ENCODE assay signal across 12 cellular contexts in the genomic region with DNA sequence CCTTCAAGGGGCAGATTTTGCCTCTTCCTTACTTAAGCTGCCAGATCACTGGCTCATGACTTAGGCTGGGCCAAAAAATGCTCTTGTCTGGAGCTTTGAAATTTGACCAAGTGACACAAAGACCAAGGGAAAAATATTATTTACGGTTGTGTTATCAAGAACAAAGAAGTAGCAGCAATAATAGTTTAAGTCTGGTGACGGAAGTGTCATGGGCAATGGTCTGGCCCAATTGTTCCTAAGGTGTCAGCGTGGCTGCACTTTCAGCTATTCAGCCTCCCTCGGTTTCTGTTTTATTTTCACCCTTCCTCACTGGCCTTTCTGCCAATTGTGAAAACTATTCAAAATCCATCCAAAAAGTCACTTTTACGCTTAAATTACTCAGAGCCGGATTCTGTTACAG.
"Had no signal": no experiment of that assay in that cellular context is flagged by ENCODE, and none has a peak within 500 bp of the region (broad histone marks: within the 10 kb centered on the region; RNA-seq: fewer than 3 reads in every experiment).

No MANE protein-coding gene starts in this region.

- DNase-seq: dorsolateral prefrontal cortex; effector CD4-positive, alpha-beta T cell; hypothalamus; kidney; natural killer cell; sigmoid colon; stimulated activated CD4-positive, alpha-beta T cell treated with anti-CD3 and anti-CD28 coated beads, Interleukin-2, amount 100 ng/mL, for 24 hours; stimulated activated CD4-positive, alpha-beta T cell treated with anti-CD3 and anti-CD28 coated beads, Interleukin-4, amount 100 ng/mL, for 24 hours; stimulated activated naive CD8-positive, alpha-beta T cell treated with anti-CD3 and anti-CD28 coated beads, Interleukin-15, Interleukin-2, amounts not matched to agents 100 U/mL and 50 U/mL, for 24 hours; substantia nigra; testis; tibial artery had no signal
